Comparison of ENCODE assay signal across 1 cellular context in genomic region chr1:164953815-164954214, GRCh38.
TF ChIP-seq lines count a peak whose summit lies in the region.

No MANE protein-coding gene starts in this region.

TF ChIP-seq in K562, 482 proteins besides CTCF, POLR2A, EP300 and RAD21 (continued from another document):
- TF ChIP-seq THRA (IDR thresholded peaks at IDR 0.05) (no peak), ZKSCAN3 (CRISPR knock-in tag; IDR thresholded peaks at IDR 0.05) (no peak), ZNF512 (tag; IDR thresholded peaks at IDR 0.05) (no peak), CEBPB (tag; IDR thresholded peaks at IDR 0.05) (no peak), FOXM1 (IDR thresholded peaks at IDR 0.05; ENCODE audit: low read depth) (no peak), FOXM1 (CRISPR knock-in tag; IDR thresholded peaks at IDR 0.05; ENCODE audit: low read depth) (no peak), ZC3H4 (CRISPR knock-in tag; IDR thresholded peaks at IDR 0.05; ENCODE audit: borderline replicate concordance) (no peak), ZNF140 (CRISPR knock-in tag; IDR thresholded peaks at IDR 0.05) (no peak), AFF1 (IDR thresholded peaks at IDR 0.05; ENCODE audit: low read depth in 1 of 2, partially characterized antibody in 2 of 2) (no peak), IRF2 (CRISPR knock-in tag; IDR thresholded peaks at IDR 0.05) (no peak), NFE2L1 (tag; IDR thresholded peaks at IDR 0.05; ENCODE audit: borderline replicate concordance, low read depth) (no peak), HDAC6 (IDR thresholded peaks at IDR 0.05; ENCODE audit: low read depth, low read length) (no peak)
TF ChIP-seq in K562: peak in this region for 0.
